In the genomic region with DNA sequence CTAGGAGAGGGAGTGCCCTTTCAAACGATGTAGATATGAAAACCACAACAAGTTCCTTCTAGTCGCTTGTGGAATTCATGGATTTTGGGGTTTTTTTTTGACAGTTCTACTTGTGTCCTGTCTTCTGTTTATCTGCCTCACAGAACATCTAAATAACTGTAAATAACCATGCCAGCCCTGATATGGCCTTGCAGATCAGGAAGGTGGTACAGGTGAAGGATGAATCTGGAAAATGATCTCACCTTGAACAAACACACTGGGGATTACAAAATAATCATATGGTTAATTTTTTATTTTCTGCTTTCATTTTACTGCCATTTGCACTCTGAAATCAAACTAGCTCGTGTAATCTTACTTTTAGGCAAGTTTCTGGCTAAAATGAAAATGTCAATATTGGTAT, we compare ENCODE assay signal across 1 cellular context.
TF ChIP-seq lines count a peak whose summit lies in the region.

No MANE protein-coding gene starts in this region.

TF ChIP-seq in GM23338, 12 proteins besides CTCF, POLR2A, EP300 and RAD21:
- TF ChIP-seq, protein P1, sequence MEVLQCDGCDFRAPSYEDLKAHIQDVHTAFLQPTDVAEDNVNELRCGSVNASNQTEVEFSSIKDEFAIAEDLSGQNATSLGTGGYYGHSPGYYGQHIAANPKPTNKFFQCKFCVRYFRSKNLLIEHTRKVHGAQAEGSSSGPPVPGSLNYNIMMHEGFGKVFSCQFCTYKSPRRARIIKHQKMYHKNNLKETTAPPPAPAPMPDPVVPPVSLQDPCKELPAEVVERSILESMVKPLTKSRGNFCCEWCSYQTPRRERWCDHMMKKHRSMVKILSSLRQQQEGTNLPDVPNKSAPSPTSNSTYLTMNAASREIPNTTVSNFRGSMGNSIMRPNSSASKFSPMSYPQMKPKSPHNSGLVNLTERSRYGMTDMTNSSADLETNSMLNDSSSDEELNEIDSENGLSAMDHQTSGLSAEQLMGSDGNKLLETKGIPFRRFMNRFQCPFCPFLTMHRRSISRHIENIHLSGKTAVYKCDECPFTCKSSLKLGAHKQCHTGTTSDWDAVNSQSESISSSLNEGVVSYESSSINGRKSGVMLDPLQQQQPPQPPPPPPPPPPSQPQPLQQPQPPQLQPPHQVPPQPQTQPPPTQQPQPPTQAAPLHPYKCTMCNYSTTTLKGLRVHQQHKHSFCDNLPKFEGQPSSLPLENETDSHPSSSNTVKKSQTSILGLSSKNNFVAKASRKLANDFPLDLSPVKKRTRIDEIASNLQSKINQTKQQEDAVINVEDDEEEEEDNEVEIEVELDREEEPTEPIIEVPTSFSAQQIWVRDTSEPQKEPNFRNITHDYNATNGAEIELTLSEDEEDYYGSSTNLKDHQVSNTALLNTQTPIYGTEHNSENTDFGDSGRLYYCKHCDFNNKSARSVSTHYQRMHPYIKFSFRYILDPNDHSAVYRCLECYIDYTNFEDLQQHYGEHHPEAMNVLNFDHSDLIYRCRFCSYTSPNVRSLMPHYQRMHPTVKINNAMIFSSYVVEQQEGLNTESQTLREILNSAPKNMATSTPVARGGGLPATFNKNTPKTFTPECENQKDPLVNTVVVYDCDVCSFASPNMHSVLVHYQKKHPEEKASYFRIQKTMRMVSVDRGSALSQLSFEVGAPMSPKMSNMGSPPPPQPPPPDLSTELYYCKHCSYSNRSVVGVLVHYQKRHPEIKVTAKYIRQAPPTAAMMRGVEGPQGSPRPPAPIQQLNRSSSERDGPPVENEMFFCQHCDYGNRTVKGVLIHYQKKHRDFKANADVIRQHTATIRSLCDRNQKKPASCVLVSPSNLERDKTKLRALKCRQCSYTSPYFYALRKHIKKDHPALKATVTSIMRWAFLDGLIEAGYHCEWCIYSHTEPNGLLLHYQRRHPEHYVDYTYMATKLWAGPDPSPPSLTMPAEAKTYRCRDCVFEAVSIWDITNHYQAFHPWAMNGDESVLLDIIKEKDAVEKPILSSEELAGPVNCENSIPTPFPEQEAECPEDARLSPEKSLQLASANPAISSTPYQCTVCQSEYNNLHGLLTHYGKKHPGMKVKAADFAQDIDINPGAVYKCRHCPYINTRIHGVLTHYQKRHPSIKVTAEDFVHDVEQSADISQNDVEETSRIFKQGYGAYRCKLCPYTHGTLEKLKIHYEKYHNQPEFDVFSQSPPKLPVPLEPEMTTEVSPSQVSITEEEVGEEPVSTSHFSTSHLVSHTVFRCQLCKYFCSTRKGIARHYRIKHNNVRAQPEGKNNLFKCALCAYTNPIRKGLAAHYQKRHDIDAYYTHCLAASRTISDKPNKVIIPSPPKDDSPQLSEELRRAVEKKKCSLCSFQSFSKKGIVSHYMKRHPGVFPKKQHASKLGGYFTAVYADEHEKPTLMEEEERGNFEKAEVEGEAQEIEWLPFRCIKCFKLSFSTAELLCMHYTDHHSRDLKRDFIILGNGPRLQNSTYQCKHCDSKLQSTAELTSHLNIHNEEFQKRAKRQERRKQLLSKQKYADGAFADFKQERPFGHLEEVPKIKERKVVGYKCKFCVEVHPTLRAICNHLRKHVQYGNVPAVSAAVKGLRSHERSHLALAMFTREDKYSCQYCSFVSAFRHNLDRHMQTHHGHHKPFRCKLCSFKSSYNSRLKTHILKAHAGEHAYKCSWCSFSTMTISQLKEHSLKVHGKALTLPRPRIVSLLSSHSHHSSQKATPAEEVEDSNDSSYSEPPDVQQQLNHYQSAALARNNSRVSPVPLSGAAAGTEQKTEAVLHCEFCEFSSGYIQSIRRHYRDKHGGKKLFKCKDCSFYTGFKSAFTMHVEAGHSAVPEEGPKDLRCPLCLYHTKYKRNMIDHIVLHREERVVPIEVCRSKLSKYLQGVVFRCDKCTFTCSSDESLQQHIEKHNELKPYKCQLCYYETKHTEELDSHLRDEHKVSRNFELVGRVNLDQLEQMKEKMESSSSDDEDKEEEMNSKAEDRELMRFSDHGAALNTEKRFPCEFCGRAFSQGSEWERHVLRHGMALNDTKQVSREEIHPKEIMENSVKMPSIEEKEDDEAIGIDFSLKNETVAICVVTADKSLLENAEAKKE (CRISPR knock-in tag; IDR thresholded peaks at IDR 0.05) = no peak
- TF ChIP-seq STAT1 (IDR thresholded peaks at IDR 0.05; ENCODE audit: unreplicated experiment) = no peak
TF ChIP-seq in GM23338: peak in this region for 0.
